In genomic region chr12:108305520-108305919, GRCh38 we compare ENCODE assay signal across 9 cellular contexts. TPM values are rescaled to one million over a fixed set of nuclear protein-coding genes. Genes with fewer than 3 reads are reported as not detected.
DNase-seq lines count a peak whose midpoint lies in the region; ATAC-seq, FAIRE-seq and TF ChIP-seq lines count a peak whose summit lies in the region.
"Had no signal": no experiment of that assay in that cellular context is flagged by ENCODE, and none has a peak within 500 bp of the region (broad histone marks: within the 10 kb centered on the region; RNA-seq: fewer than 3 reads in every experiment).

No MANE protein-coding gene starts in this region.

- H2BK15ac ChIP-seq in H9 (ENCODE audit: low read depth, low read length) = no peak overlapping the region

- FAIRE-seq in D721Med (lab: Jason Lieb, UNC) = no peak

- no peak overlapping the region for H4K8ac ChIP-seq in H9 (replicated peaks; ENCODE audit: insufficient read length, low read depth, low read length)

- no peak overlapping the region for H2BK20ac ChIP-seq in H9 (ENCODE audit: low read depth, low read length, poor library complexity, severe bottlenecking)

- H4K20me1 ChIP-seq in H9 (ENCODE audit: control insufficient read depth, insufficient read depth, insufficient read length) (no peaks in the 10 kb centered on the region), PC-9 (ENCODE audit: insufficient read depth) (no peaks in the 10 kb centered on the region)

- H3K36me3 ChIP-seq in adrenal gland (replicated peaks in 1 of 2) (no peaks in the 10 kb centered on the region), skeletal muscle satellite cell (ENCODE audit: insufficient read depth, low read length) (peaks cover 9% of the 10 kb centered on the region), PC-9 (ENCODE audit: low read depth) (no peaks in the 10 kb centered on the region)

- no peak overlapping the region for H3K4ac ChIP-seq in H9 (ENCODE audit: low read depth, low read length)

- TF ChIP-seq POLR2A in adrenal gland (IDR thresholded peaks at IDR 0.05) = no peak

- H3K4me1 ChIP-seq in H9 (ENCODE audit: insufficient read depth, low read length) = peaks cover 4% of the 10 kb centered on the region; the same call in 1 of the 2 replicates
- H3K4me1 ChIP-seq in adrenal gland (replicated peaks in 1 of 2) = peaks cover 4 to 55% of the 10 kb centered on the region in 2 donors
- peaks cover 32% of the 10 kb centered on the region for H3K4me1 ChIP-seq in right cardiac atrium (ENCODE audit: control insufficient read depth, insufficient read depth, low read length)
- H3K4me1 ChIP-seq in skeletal muscle satellite cell (ENCODE audit: control insufficient read depth, insufficient read depth, low read length) = peaks cover 69% of the 10 kb centered on the region
- no peaks in the 10 kb centered on the region for H3K4me1 ChIP-seq in PC-9 (replicated peaks; ENCODE audit: insufficient read depth)

- peaks cover 49 to 56% of the 10 kb centered on the region in 2 experiments for H3K4me1 Mint-ChIP-seq in H9
- H3K4me1 Mint-ChIP-seq: IgD-negative memory B cell had no signal

- no peak overlapping the region; the same call in 1 of the 2 replicates for H3K14ac ChIP-seq in H9 (ENCODE audit: insufficient read depth, low read length)

- H4K91ac ChIP-seq in H9 (ENCODE audit: insufficient read length, low read depth, low read length) = no peak overlapping the region

- no peak overlapping the region for H3K27ac ChIP-seq in H9 (ENCODE audit: insufficient read length, low read depth, low read length)
- peak overlapping the region in 4 of 5 donors; percentile 1 to 82 (median 59) for H3K27ac ChIP-seq in adrenal gland
- peak overlapping the region; percentile 85 for H3K27ac ChIP-seq in right cardiac atrium (ENCODE audit: low read length)
- no peak overlapping the region for H3K27ac ChIP-seq in PC-9

- peak overlapping the region; percentile 3 for H3K18ac ChIP-seq in H9 (ENCODE audit: insufficient read length, low read depth, low read length)

- CTCF ChIA-PET in PC-9 (lab: Charles Lee) = no interaction called here

- H3K4me2 ChIP-seq in H9 (ENCODE audit: insufficient read depth, insufficient read length, low read length) (no peak overlapping the region), skeletal muscle satellite cell (ENCODE audit: low read length) (peak overlapping the region; percentile 81), PC-9 (no peak overlapping the region)

- H4K5ac ChIP-seq in H9 (ENCODE audit: insufficient read length, low read depth, low read length) = no peak overlapping the region

- no peak overlapping the region for H3K4me3 Mint-ChIP-seq in H9
- H3K4me3 Mint-ChIP-seq: IgD-negative memory B cell had no signal

- H3K9me3 ChIP-seq in H9 (ENCODE audit: control insufficient read depth, low read depth, low read length) = no peaks in the 10 kb centered on the region
- no peaks in the 10 kb centered on the region for H3K9me3 ChIP-seq in adrenal gland (replicated peaks in 1 of 3)
- H3K9me3 ChIP-seq in right cardiac atrium (ENCODE audit: control insufficient read depth, low read length) = no peaks in the 10 kb centered on the region
- H3K9me3 ChIP-seq in skeletal muscle satellite cell (replicated peaks; ENCODE audit: low read length) = no peaks in the 10 kb centered on the region
- H3K9me3 ChIP-seq in PC-9 (ENCODE audit: insufficient read depth, low read depth) = no peaks in the 10 kb centered on the region

- no peaks in the 10 kb centered on the region for H3K23me2 ChIP-seq in H9 (ENCODE audit: insufficient read length, low read depth, low read length, poor library complexity, severe bottlenecking)

- H3K9me2 ChIP-seq in PC-9 (ENCODE audit: insufficient read depth) = no peaks in the 10 kb centered on the region

- H2AK5ac ChIP-seq in H9 (ENCODE audit: insufficient read length, low read length) = no peak overlapping the region

- H3K79me1 ChIP-seq in H9 (ENCODE audit: insufficient read depth, low read depth, low read length, poor library complexity, severe bottlenecking) = no peaks in the 10 kb centered on the region

- H3K36me3 Mint-ChIP-seq in H9 (ENCODE audit: insufficient read depth in 1 of 3, low read depth in 3 of 3) = peaks cover 0 to 2% (median 0%) of the 10 kb centered on the region in 3 experiments; a peak in 2 of 7 replicates

- H3K23ac ChIP-seq in H9 (ENCODE audit: insufficient read length, low read depth, low read length) = no peak overlapping the region

- H2AFZ ChIP-seq in H9 (ENCODE audit: low read length) (no peak overlapping the region), PC-9 (no peak overlapping the region)

- no peaks in the 10 kb centered on the region for H3F3A ChIP-seq in PC-9 (ENCODE audit: insufficient read depth, low read depth)

- H3K27ac Mint-ChIP-seq in H9 = no peak overlapping the region; a peak in 1 of 7 replicates

- H3K9me3 Mint-ChIP-seq in H9 = peaks cover 3% of the 10 kb centered on the region in 2 experiments; a peak in 2 of 5 replicates

- ATAC-seq in right cardiac atrium (peak; percentile 84 to 88), HG03135 (IDR thresholded peaks at IDR 0.05; ENCODE audit: unreplicated experiment) (no peak)

- no peak overlapping the region for H3K56ac ChIP-seq in H9 (ENCODE audit: insufficient read length, low read depth, low read length)

- H3K9ac ChIP-seq in H9 (ENCODE audit: extremely low read depth, insufficient read length, low read length) = no peak overlapping the region
- H3K9ac ChIP-seq in skeletal muscle satellite cell (ENCODE audit: low read depth, low read length) = peak overlapping the region; percentile 95

- H3K79me2 ChIP-seq in H9 (ENCODE audit: insufficient read depth, low read length) (no peaks in the 10 kb centered on the region), PC-9 (ENCODE audit: low read depth) (no peaks in the 10 kb centered on the region)

- no peak for DNase-seq in H9
- peak; percentile 51 to 89 (median 68) for DNase-seq in adrenal gland
- DNase-seq in right cardiac atrium = peak; percentile 94 to 97 (median 94)
- no peak for DNase-seq in D721Med (ENCODE audit: insufficient read length, low spot score)
- DNase-seq in DMS114 treated with DMSO at 0.1 percent for 48 hours (lab: John Stamatoyannopoulos, UW; ENCODE audit: unreplicated experiment) = no peak
- DNase-seq in PC-9 = no peak

- no TSS peak for BruUV-seq in PC-9 (replicated peaks; lab: Mats Ljungman, UMichigan)

- no peak overlapping the region for H2BK5ac ChIP-seq in H9 (ENCODE audit: insufficient read length, low read length)

- POLR2A ChIA-PET in PC-9 (lab: Charles Lee; ENCODE audit: unreplicated experiment) = no interaction called here

- no peak for TF ChIP-seq CTCF in H9 (conservative IDR thresholded peaks at IDR 0.05)
- TF ChIP-seq CTCF in adrenal gland (IDR thresholded peaks at IDR 0.05) = no peak
- TF ChIP-seq CTCF in D721Med (IDR thresholded peaks at IDR 0.05; ENCODE audit: insufficient read depth, missing control alignments) = no peak
- no peak for TF ChIP-seq CTCF in PC-9 (conservative IDR thresholded peaks at IDR 0.05)

- no peak overlapping the region for H2BK12ac ChIP-seq in H9 (ENCODE audit: insufficient read length, low read depth, low read length)

- H3K4me3 ChIP-seq in adrenal gland (no peak overlapping the region), right cardiac atrium (ENCODE audit: low read length) (no peak overlapping the region), skeletal muscle satellite cell (ENCODE audit: low read length) (peak overlapping the region; percentile 53), PC-9 (no peak overlapping the region)

- peaks cover 6% of the 10 kb centered on the region for H3K27me3 Mint-ChIP-seq in H9 (ENCODE audit: low read depth)

- H2BK120ac ChIP-seq in H9 (ENCODE audit: low read depth, low read length, poor library complexity, severe bottlenecking) = no peak overlapping the region

- no peak overlapping the region for H3T11ph ChIP-seq in H9 (ENCODE audit: low read length)

- H3K27me3 ChIP-seq in H9 (ENCODE audit: insufficient read depth, low read length) = no peaks in the 10 kb centered on the region
- no peaks in the 10 kb centered on the region for H3K27me3 ChIP-seq in adrenal gland
- H3K27me3 ChIP-seq in right cardiac atrium (ENCODE audit: control insufficient read depth, insufficient read depth) = no peaks in the 10 kb centered on the region
- H3K27me3 ChIP-seq in skeletal muscle satellite cell (ENCODE audit: control insufficient read depth, insufficient read depth, low read length) = no peaks in the 10 kb centered on the region
- peaks cover 81% of the 10 kb centered on the region for H3K27me3 ChIP-seq in PC-9 (ENCODE audit: insufficient read depth, low read depth)

- intact Hi-C loops in adrenal gland (cut with DNase I) (no loop called here), right cardiac atrium (cut with DNase I) (no loop called here), PC-9 (cut with micrococcal nuclease; ENCODE audit: unreplicated experiment) (no loop called here)

- no CpG with 5 or more reads among the region's 9 CpGs for WGBS in H9 (ENCODE audit: extremely low coverage, insufficient read length, low lambda C conversion rate)
- WGBS in adrenal gland, 4 donors = 32 to 68% (median 48%) methylated on average over 2 to 9 of the region's 9 CpGs
- 6% methylated on average over 9 of the region's 9 CpGs for WGBS in right cardiac atrium

RNA-seq across cellular contexts. Expression of gene CMKLR1, which starts 33.6 kb away (rescaled TPM):
- total RNA-seq in H9 (2021) = 0.66 and 0.83 TPM in 2 replicates
- 10 to 100 TPM; 12.5 to 26.6 (median 19.7) TPM for total RNA-seq in adrenal gland
- 1 to 10 TPM; 4.6 to 8.8 (median 6.1) TPM for polyA plus RNA-seq in adrenal gland
- 10 to 100 TPM in 2 of 4 donors, 1 to 10 TPM in 2; 7.2 to 17.9 (median 9.2) TPM for total RNA-seq in right cardiac atrium
- 1.6 TPM for polyA plus RNA-seq in right cardiac atrium
- 0.51 and 1.5 TPM in 2 replicates for total RNA-seq in skeletal muscle satellite cell (2012; rRNA removed)
- total RNA-seq in PC-9 (2021) = not detected in 2 replicates

Comparison
In these comparisons a context has a peak if more than half of its experiments do, and no peak if none do; other contexts are left out.
1. DNase-seq: peak in adrenal gland (7 of 7) and right cardiac atrium (3 of 3); none in H9 (single experiment), D721Med (single experiment), DMS114 treated with DMSO at 0.1 percent for 48 hours (single experiment) and PC-9 (0 of 2).
2. H3K27ac ChIP-seq: peak in adrenal gland (4 of 5) and right cardiac atrium (single experiment); none in H9 (single experiment) and PC-9 (single experiment).